Comparison of ENCODE assay signal across 8 cellular contexts in the genomic region with DNA sequence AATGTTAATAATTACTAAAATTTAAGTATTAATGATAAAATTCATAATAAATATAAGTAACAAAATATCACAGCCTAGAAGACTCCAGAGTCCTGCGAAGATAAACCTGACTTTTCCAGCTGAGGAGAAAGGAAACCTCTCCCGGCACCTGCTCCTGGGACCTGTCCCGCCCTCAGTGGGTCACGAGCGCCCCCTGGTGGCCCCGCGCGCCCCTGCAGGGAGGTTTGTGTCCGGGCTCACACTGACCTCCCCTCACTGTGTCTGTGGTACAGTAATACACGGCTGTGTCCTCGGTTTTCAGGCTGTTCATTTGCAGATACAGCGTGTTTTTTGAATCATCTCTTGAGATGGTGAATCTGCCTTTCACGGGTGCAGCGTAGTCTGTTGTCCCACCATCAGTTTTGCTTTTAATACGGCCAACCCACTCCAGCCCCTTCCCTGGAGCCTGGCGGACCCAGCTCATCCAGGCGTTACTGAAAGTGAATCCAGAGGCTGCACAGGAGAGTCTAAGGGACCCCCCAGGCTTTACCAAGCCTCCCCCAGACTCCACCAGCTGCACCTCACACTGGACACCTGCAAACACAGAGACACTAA.
DNase-seq lines count a peak whose midpoint lies in the region; ATAC-seq and TF ChIP-seq lines count a peak whose summit lies in the region.
"Not testable (repeated sequence)": the region's sequence is repeated elsewhere in the genome, so short reads cannot be mapped to it uniquely, and the experiment has no call there.

No MANE protein-coding gene starts in this region.

- not testable (repeated sequence) for H3K9me3 Mint-ChIP-seq in activated CD4-positive, alpha-beta T cell treated with anti-CD3 and anti-CD28 coated beads for 36 hours (ENCODE audit: low read depth)

- TF ChIP-seq CTCF in C4-2B (conservative IDR thresholded peaks at IDR 0.05) (peak; percentile 98), omental fat pad (IDR thresholded peaks at IDR 0.05) (peak in 1 of 3 donors; percentile 62)

- CTCF ChIA-PET in activated CD4-positive, alpha-beta T cell treated with anti-CD3 and anti-CD28 coated beads for 36 hours (lab: Charles Lee): interaction anchor here (0.6 to 2.5 kb wide), 9 partner anchors 9 to 155 kb away, joined by 3 to 9 read pairs (median 3); no protein-coding TSS in a partner anchor

- H3K4me1 Mint-ChIP-seq in activated CD4-positive, alpha-beta T cell treated with anti-CD3 and anti-CD28 coated beads for 36 hours: not testable (repeated sequence)

- POLR2A ChIA-PET in activated CD4-positive, alpha-beta T cell treated with anti-CD3 and anti-CD28 coated beads for 36 hours (lab: Charles Lee): not testable (repeated sequence)

- not testable (repeated sequence) for ATAC-seq in activated CD4-positive, alpha-beta T cell treated with anti-CD3 and anti-CD28 coated beads for 36 hours; Right ventricle myocardium inferior; omental fat pad (ENCODE audit: low FRiP score)

- H3K36me3 Mint-ChIP-seq in activated CD4-positive, alpha-beta T cell treated with anti-CD3 and anti-CD28 coated beads for 36 hours (ENCODE audit: low read depth): not testable (repeated sequence)

- not testable (repeated sequence) for H3K27ac ChIP-seq in C4-2B

- not testable (repeated sequence) for H3K27ac Mint-ChIP-seq in activated CD4-positive, alpha-beta T cell treated with anti-CD3 and anti-CD28 coated beads for 36 hours

- DNase-seq in HUDEP-2 (lab: John Stamatoyannopoulos, UW; ENCODE audit: unreplicated experiment in 76 of 76) (peak in 57 of 76 experiments; percentile 10 to 79 (median 51)), NCI-H82 (lab: John Stamatoyannopoulos, UW) (peak; percentile 49), amygdala (lab: John Stamatoyannopoulos, UW) (peak in 33 of 56 donors; percentile 2 to 75 (median 26)), Right ventricle myocardium inferior (ENCODE audit: missing footprints) (peak; percentile 86), omental fat pad (ENCODE audit: low spot score) (peak; percentile 87)
- peak; percentile 89 for DNase-seq in activated CD4-positive, alpha-beta T cell treated with anti-CD3 and anti-CD28 coated beads for 36 hours
- peak; percentile 97 for DNase-seq in stimulated activated CD8-positive, alpha-beta memory T cell treated with anti-CD3 and anti-CD28 coated beads, Interleukin-4, amount 100 ng/mL, for 48 hours

- intact Hi-C loops in activated CD4-positive, alpha-beta T cell treated with anti-CD3 and anti-CD28 coated beads for 36 hours (cut with DNase I, micrococcal nuclease); Right ventricle myocardium inferior (cut with DNase I): not testable (repeated sequence)

- H3K4me3 Mint-ChIP-seq in activated CD4-positive, alpha-beta T cell treated with anti-CD3 and anti-CD28 coated beads for 36 hours: not testable (repeated sequence)

- not testable (repeated sequence) for H3K27me3 Mint-ChIP-seq in activated CD4-positive, alpha-beta T cell treated with anti-CD3 and anti-CD28 coated beads for 36 hours

Comparison
In these comparisons a context has a peak if more than half of its experiments do, and no peak if none do; other contexts are left out.
1. DNase-seq: peak in every context shown above with its lines; median percentile 97 in stimulated activated CD8-positive, alpha-beta memory T cell treated with anti-CD3 and anti-CD28 coated beads, Interleukin-4, amount 100 ng/mL, for 48 hours; 89 in activated CD4-positive, alpha-beta T cell treated with anti-CD3 and anti-CD28 coated beads for 36 hours; 87 in omental fat pad; 86 in Right ventricle myocardium inferior; 51 in HUDEP-2; 49 in NCI-H82; 26 in amygdala.